Comparison of ENCODE assay signal across 27 cellular contexts in genomic region chr12:26203167-26203566, GRCh38. TPM values are rescaled to one million over a fixed set of nuclear protein-coding genes. Genes with fewer than 3 reads are reported as not detected.
"Had no signal": no experiment of that assay in that cellular context is flagged by ENCODE, and none has a peak within 500 bp of the region (broad histone marks: within the 10 kb centered on the region; RNA-seq: fewer than 3 reads in every experiment).

No MANE protein-coding gene starts in this region.

- ATAC-seq: effector memory CD8-positive, alpha-beta T cell; esophagus mucosa; gastrocnemius medialis; left lung; left ventricle myocardium superior; lower lobe of right lung had no signal

- H3K4me1 Mint-ChIP-seq: immature natural killer cell had no signal

- H3K4me1 ChIP-seq: colonic mucosa, left lung, lower lobe of right lung had no signal

- H3K36me3 ChIP-seq: colonic mucosa, esophagus squamous epithelium, gastrocnemius medialis, heart left ventricle, left lung, lower lobe of right lung had no signal

- H3K27me3 ChIP-seq: colonic mucosa, gastrocnemius medialis, heart left ventricle, hepatocyte, left lung had no signal

- H2AFZ ChIP-seq: hepatocyte had no signal

- FAIRE-seq: endometrium, kidney had no signal

- H3K9me3 ChIP-seq: colonic mucosa, esophagus squamous epithelium, gastrocnemius medialis, heart left ventricle, left lung, lower lobe of right lung had no signal

- H3K4me3 ChIP-seq: colonic mucosa, esophagus squamous epithelium, gastrocnemius medialis, heart left ventricle, hepatocyte, left lung, lower lobe of right lung had no signal

- H3K27ac ChIP-seq: colonic mucosa, epithelial cell of prostate, esophagus squamous epithelium, heart left ventricle, hepatocyte, left lung, lower lobe of right lung had no signal

- H3K36me3 Mint-ChIP-seq: immature natural killer cell, naive B cell had no signal

- H3K9me3 Mint-ChIP-seq: dendritic cell treated with granulocyte-macrophage colony-stimulating factor and Interleukin-4, amounts not matched to agents 40 ng/mL and 50 ng/mL, for 4 days; effector memory CD8-positive, alpha-beta T cell; endodermal cell; immature natural killer cell; naive B cell had no signal

- H3K4me2 ChIP-seq: hepatocyte had no signal

- H3K79me2 ChIP-seq: hepatocyte had no signal

- H3K4me3 Mint-ChIP-seq: dendritic cell treated with granulocyte-macrophage colony-stimulating factor and Interleukin-4, amounts not matched to agents 40 ng/mL and 50 ng/mL, for 4 days; effector memory CD8-positive, alpha-beta T cell; endodermal cell; immature natural killer cell; naive B cell had no signal

- H3K27ac Mint-ChIP-seq: dendritic cell treated with granulocyte-macrophage colony-stimulating factor and Interleukin-4, amounts not matched to agents 40 ng/mL and 50 ng/mL, for 4 days; effector memory CD8-positive, alpha-beta T cell; endodermal cell; immature natural killer cell had no signal

- DNase-seq: colonic mucosa; cortex of kidney; effector CD8-positive, alpha-beta T cell; effector memory CD8-positive, alpha-beta T cell; endodermal cell; erythroblast; esophagus squamous epithelium; foreskin fibroblast; foreskin melanocyte; gastrocnemius medialis; heart left ventricle; hypothalamus; immature natural killer cell; islet precursor cell; kidney; kidney glomerular epithelial cell; left lung; left ventricle myocardium superior; lower lobe of right lung; mesendoderm; midbrain; naive B cell had no signal

RNA-seq across cellular contexts. Expression of gene SSPN, which starts 7.8 kb away (rescaled TPM):
- polyA plus RNA-seq: immature natural killer cell had no signal
